In the genomic region with DNA sequence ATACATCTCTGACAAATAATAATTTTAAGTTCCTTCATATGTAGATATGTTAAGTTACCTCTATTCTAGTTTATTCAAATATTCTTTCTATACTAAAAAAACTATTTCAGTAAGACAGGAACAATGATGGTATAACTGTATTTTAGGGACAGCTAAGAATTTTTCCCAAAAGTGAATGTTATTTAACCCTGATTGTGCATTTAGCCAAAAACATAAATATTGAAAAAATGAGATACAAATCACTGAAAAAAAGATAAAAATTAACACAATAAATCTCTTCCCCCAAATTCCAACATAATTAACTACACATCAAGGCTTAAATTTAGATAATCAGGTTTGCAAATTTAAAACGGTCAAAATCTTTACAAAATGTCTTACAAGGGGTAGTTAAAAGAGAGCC, we compare ENCODE assay signal across 2 cellular contexts.
TF ChIP-seq lines count a peak whose summit lies in the region.

No MANE protein-coding gene starts in this region.

TF ChIP-seq in A549, 52 proteins besides CTCF, POLR2A, EP300 and RAD21:
- TF ChIP-seq RCOR1 (IDR thresholded peaks at IDR 0.05; ENCODE audit: low read depth, low read length) (no peak), PHF8 (IDR thresholded peaks at IDR 0.05; ENCODE audit: borderline replicate concordance, low read depth) (no peak), POLR2AphosphoS2 (conservative IDR thresholded peaks at IDR 0.05; ENCODE audit: low read length) (no peak), ZNF302 (CRISPR knock-in tag; IDR thresholded peaks at IDR 0.05) (no peak), JUNB (IDR thresholded peaks at IDR 0.05) (no peak), HES2 (IDR thresholded peaks at IDR 0.05) (no peak), TP53 (CRISPR knock-in tag; IDR thresholded peaks at IDR 0.05) (no peak), JUN (IDR thresholded peaks at IDR 0.05) (no peak), CBX8 (IDR thresholded peaks at IDR 0.05) (no peak), BHLHE40 (IDR thresholded peaks at IDR 0.05; ENCODE audit: low read depth, low read length) (no peak), CHD2 (IDR thresholded peaks at IDR 0.05; ENCODE audit: low read length, partially characterized antibody) (no peak), TFCP2L1 (CRISPR knock-in tag; IDR thresholded peaks at IDR 0.05) (no peak), HMGXB4 (CRISPR knock-in tag; IDR thresholded peaks at IDR 0.05; ENCODE audit: borderline replicate concordance) (no peak), NR3C1 (IDR thresholded peaks at IDR 0.05) (no peak)
- TF ChIP-seq, protein P1, sequence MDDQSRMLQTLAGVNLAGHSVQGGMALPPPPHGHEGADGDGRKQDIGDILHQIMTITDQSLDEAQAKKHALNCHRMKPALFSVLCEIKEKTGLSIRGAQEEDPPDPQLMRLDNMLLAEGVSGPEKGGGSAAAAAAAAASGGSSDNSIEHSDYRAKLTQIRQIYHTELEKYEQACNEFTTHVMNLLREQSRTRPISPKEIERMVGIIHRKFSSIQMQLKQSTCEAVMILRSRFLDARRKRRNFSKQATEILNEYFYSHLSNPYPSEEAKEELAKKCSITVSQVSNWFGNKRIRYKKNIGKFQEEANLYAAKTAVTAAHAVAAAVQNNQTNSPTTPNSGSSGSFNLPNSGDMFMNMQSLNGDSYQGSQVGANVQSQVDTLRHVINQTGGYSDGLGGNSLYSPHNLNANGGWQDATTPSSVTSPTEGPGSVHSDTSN (IDR thresholded peaks at IDR 0.05), result no peak
- TF ChIP-seq, protein P2, sequence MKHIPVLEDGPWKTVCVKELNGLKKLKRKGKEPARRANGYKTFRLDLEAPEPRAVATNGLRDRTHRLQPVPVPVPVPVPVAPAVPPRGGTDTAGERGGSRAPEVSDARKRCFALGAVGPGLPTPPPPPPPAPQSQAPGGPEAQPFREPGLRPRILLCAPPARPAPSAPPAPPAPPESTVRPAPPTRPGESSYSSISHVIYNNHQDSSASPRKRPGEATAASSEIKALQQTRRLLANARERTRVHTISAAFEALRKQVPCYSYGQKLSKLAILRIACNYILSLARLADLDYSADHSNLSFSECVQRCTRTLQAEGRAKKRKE (CRISPR knock-in tag; IDR thresholded peaks at IDR 0.05; ENCODE audit: low read depth), result no peak

TF ChIP-seq in IMR-90, 13 proteins besides CTCF, POLR2A, EP300 and RAD21:
- TF ChIP-seq CHD1 (IDR thresholded peaks at IDR 0.05; ENCODE audit: low read depth, low read length), result no peak
- no peak for TF ChIP-seq FOS (IDR thresholded peaks at IDR 0.05; ENCODE audit: low read depth, low read length)
- TF ChIP-seq BHLHE40 (IDR thresholded peaks at IDR 0.05; ENCODE audit: low read depth, low read length), result no peak
- TF ChIP-seq SMC3 (IDR thresholded peaks at IDR 0.05; ENCODE audit: low read depth, low read length), result no peak
- TF ChIP-seq MXI1 (IDR thresholded peaks at IDR 0.05; ENCODE audit: borderline replicate concordance, low read depth, low read length), result no peak
- no peak for TF ChIP-seq ELK1 (IDR thresholded peaks at IDR 0.05; ENCODE audit: borderline replicate concordance, low read depth, low read length)
- no peak for TF ChIP-seq CEBPB (IDR thresholded peaks at IDR 0.05; ENCODE audit: low read depth, low read length)
- TF ChIP-seq MAFK (IDR thresholded peaks at IDR 0.05; ENCODE audit: low read depth, low read length), result no peak
- TF ChIP-seq, protein P3, sequence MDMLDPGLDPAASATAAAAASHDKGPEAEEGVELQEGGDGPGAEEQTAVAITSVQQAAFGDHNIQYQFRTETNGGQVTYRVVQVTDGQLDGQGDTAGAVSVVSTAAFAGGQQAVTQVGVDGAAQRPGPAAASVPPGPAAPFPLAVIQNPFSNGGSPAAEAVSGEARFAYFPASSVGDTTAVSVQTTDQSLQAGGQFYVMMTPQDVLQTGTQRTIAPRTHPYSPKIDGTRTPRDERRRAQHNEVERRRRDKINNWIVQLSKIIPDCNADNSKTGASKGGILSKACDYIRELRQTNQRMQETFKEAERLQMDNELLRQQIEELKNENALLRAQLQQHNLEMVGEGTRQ (IDR thresholded peaks at IDR 0.05; ENCODE audit: low read depth, low read length), result no peak
